Comparison of ENCODE assay signal across 25 cellular contexts in genomic region chr9:108836771-108837170, GRCh38. TPM values are rescaled to one million over a fixed set of nuclear protein-coding genes. Genes with fewer than 3 reads are reported as not detected.
DNase-seq lines count a peak whose midpoint lies in the region; ATAC-seq, FAIRE-seq and TF ChIP-seq lines count a peak whose summit lies in the region.
"Had no signal": no experiment of that assay in that cellular context is flagged by ENCODE, and none has a peak within 500 bp of the region (broad histone marks: within the 10 kb centered on the region; RNA-seq: fewer than 3 reads in every experiment).

No MANE protein-coding gene starts in this region.

- H3K36me3 Mint-ChIP-seq in natural killer cell = no peaks in the 10 kb centered on the region
- H3K36me3 Mint-ChIP-seq: immature natural killer cell had no signal

- peaks cover 6 to 8% of the 10 kb centered on the region in 2 donors for H3K4me1 Mint-ChIP-seq in natural killer cell

- peak overlapping the region; percentile 89 for H3K4me2 ChIP-seq in keratinocyte (ENCODE audit: control insufficient read depth, extremely low read depth, insufficient read depth, low read depth, low read length)

- POLR2A ChIA-PET in AG04449 (lab: Yijun Ruan, JAX) = no interaction called here

- no peaks in the 10 kb centered on the region for H3K79me2 ChIP-seq in keratinocyte (ENCODE audit: control insufficient read depth, insufficient read depth, low read length)

- H2AFZ ChIP-seq in keratinocyte (ENCODE audit: control insufficient read depth, low read length) = no peak overlapping the region

- peaks cover 2% of the 10 kb centered on the region for H3K9me3 ChIP-seq in keratinocyte (ENCODE audit: control insufficient read depth, low read depth, low read length)
- peaks cover 0 to 6% (median 0%) of the 10 kb centered on the region in 11 donors for H3K9me3 ChIP-seq in heart right ventricle
- H3K9me3 ChIP-seq: lower lobe of right lung, ovary, SJCRH30 had no signal

- H3K27ac Mint-ChIP-seq in natural killer cell = no peak overlapping the region
- H3K27ac Mint-ChIP-seq: immature natural killer cell had no signal

- ATAC-seq in natural killer cell = no peak
- ATAC-seq in heart right ventricle = no peak
- ATAC-seq: heart left ventricle, lower lobe of right lung had no signal

- H3K9me1 ChIP-seq in keratinocyte (ENCODE audit: control insufficient read depth, extremely low read depth, insufficient read depth, low read length) = no peaks in the 10 kb centered on the region

- FAIRE-seq in keratinocyte (lab: Jason Lieb, UNC) = no peak

- H3K27me3 ChIP-seq in keratinocyte (ENCODE audit: control insufficient read depth, extremely low read depth, insufficient read depth, low read length) (no peaks in the 10 kb centered on the region), heart right ventricle (no peaks in the 10 kb centered on the region)
- H3K27me3 ChIP-seq: heart left ventricle, ovary, SJCRH30 had no signal

- intact Hi-C loops in natural killer cell (cut with micrococcal nuclease) (no loop called here), heart right ventricle (cut with DNase I) (no loop called here)

- 64 to 76% methylated on average over 5 of the region's 5 CpGs for WGBS in heart right ventricle, 2 donors

- H3K9ac ChIP-seq in keratinocyte (ENCODE audit: control insufficient read depth, extremely low read depth, insufficient read depth, low read length) = peak overlapping the region; percentile 69

- no peak for TF ChIP-seq CTCF in AG04449 (IDR thresholded peaks at IDR 0.05; ENCODE audit: insufficient read depth, low read length, missing control alignments)
- no peak for TF ChIP-seq CTCF in keratinocyte (optimal IDR thresholded peaks at IDR 0.05 in 1 of 3, IDR thresholded peaks at IDR 0.05 in 1 of 3, conservative IDR thresholded peaks at IDR 0.05 in 1 of 3; ENCODE audit: extremely low read depth in 1 of 3, insufficient read depth in 2 of 3, low read length in 3 of 3)
- no peak for TF ChIP-seq CTCF in natural killer cell (IDR thresholded peaks at IDR 0.05)
- TF ChIP-seq CTCF in heart right ventricle (IDR thresholded peaks at IDR 0.05) = no peak

- CTCF ChIA-PET in AG04449 (lab: Yijun Ruan, JAX) = interaction anchor here (1.2 kb wide), 1 partner anchor 117 kb away, joined by 3 read pairs; no protein-coding TSS in a partner anchor

- H3K27ac ChIP-seq in keratinocyte (ENCODE audit: control insufficient read depth, insufficient read depth, low read length) (peak overlapping the region; percentile 93), heart right ventricle (no peak overlapping the region)
- H3K27ac ChIP-seq: heart left ventricle, lower lobe of right lung, ovary, SJCRH30 had no signal

- no peak overlapping the region for H3K4me3 Mint-ChIP-seq in natural killer cell
- H3K4me3 Mint-ChIP-seq: immature natural killer cell had no signal

- dilution Hi-C loops in keratinocyte (cut with MboI; ENCODE audit: extremely low pct_ligation_motif_present, low sequenced_read_pairs) = no loop called here

- no peaks in the 10 kb centered on the region for H4K20me1 ChIP-seq in keratinocyte (ENCODE audit: control insufficient read depth, extremely low read depth, insufficient read depth, low read length)

- peak; percentile 2 for DNase-seq in AG04449 (ENCODE audit: low read depth, low spot score)
- peak; percentile 86 for DNase-seq in MV-4-11 (lab: John Stamatoyannopoulos, UW)
- peak; percentile 75 for DNase-seq in amniotic stem cell (lab: John Stamatoyannopoulos, UW)
- no peak for DNase-seq in keratinocyte (ENCODE audit: low read depth, low spot score)
- no peak for DNase-seq in stimulated activated CD4-positive, alpha-beta T cell treated with anti-CD3 and anti-CD28 coated beads, Interleukin-4, amount 100 ng/mL, for 4 hours
- DNase-seq in natural killer cell = no peak
- no peak for DNase-seq in GM19240 (ENCODE audit: insufficient read length, low spot score)
- DNase-seq in heart right ventricle = no peak
- DNase-seq: activated CD4-positive, alpha-beta T cell treated with anti-CD3 and anti-CD28 coated beads, Interleukin-2, amount 50 U/mL, for 4 hours; activated T-cell treated with anti-CD3 and anti-CD28 coated beads for 4 hours; anterior cingulate cortex; DMS 273 treated with DMSO at 0.1 percent for 48 hours; effector CD8-positive, alpha-beta T cell; heart left ventricle; immature natural killer cell; lower lobe of right lung; NCI-H187; ovary; SJCRH30; stimulated activated CD4-positive, alpha-beta T cell treated with anti-CD3 and anti-CD28 coated beads, Interleukin-4, amount 100 ng/mL, for 1 hour had no signal

- H3K27me3 Mint-ChIP-seq in natural killer cell (ENCODE audit: low read depth in 2 of 2) = peaks cover 0 to 3% of the 10 kb centered on the region in 2 donors

- H3K36me3 ChIP-seq in keratinocyte (ENCODE audit: control insufficient read depth in 2 of 2, extremely low read depth in 1 of 2, insufficient read depth in 2 of 2, low read length in 2 of 2) (no peaks in the 10 kb centered on the region), heart right ventricle (no peaks in the 10 kb centered on the region)
- H3K36me3 ChIP-seq: heart left ventricle, lower lobe of right lung, ovary, SJCRH30 had no signal

- H3K4me1 ChIP-seq in keratinocyte (ENCODE audit: control insufficient read depth, extremely low read depth, insufficient read depth, low read length) (peaks cover 52% of the 10 kb centered on the region), heart right ventricle (peaks cover 0 to 13% (median 3%) of the 10 kb centered on the region in 9 donors)
- H3K4me1 ChIP-seq: lower lobe of right lung, SJCRH30 had no signal

- H3K9me3 Mint-ChIP-seq in natural killer cell = no peaks in the 10 kb centered on the region
- H3K9me3 Mint-ChIP-seq: immature natural killer cell had no signal

- H3K4me3 ChIP-seq in AG04449 (ENCODE audit: low read depth, low read length) = no peak overlapping the region
- H3K4me3 ChIP-seq in keratinocyte (ENCODE audit: control insufficient read depth in 2 of 3, extremely low read depth in 1 of 3, insufficient read depth in 2 of 3, low read depth in 1 of 3, low read length in 3 of 3) = no peak overlapping the region
- H3K4me3 ChIP-seq in heart right ventricle = no peak overlapping the region
- H3K4me3 ChIP-seq: heart left ventricle, lower lobe of right lung, ovary, SJCRH30 had no signal

RNA-seq across cellular contexts. Expression of gene ACTL7B, which starts 19.0 kb away (rescaled TPM):
- polyA plus RNA-seq in keratinocyte (0.04 TPM in 1 of 3 replicates, not detected in the others), heart right ventricle (not detected)
- not detected for polyA plus RNA-seq in keratinocyte (2011; ENCODE audit: low read depth)
- not detected in 2 replicates for polyA plus RNA-seq in keratinocyte (2011; cell fraction: cytosol; rRNA removed)
- 0.09 and 0.13 TPM in 2 replicates for polyA plus RNA-seq in keratinocyte (2011; cell fraction: nucleus; rRNA removed)
- not detected in 2 replicates for polyA plus RNA-seq in keratinocyte (2012; ENCODE audit: low replicate concordance)
- 0.10 to 0.30 TPM in 2 of 3 replicates, not detected in the other for polyA minus RNA-seq in keratinocyte
- not detected for polyA minus RNA-seq in keratinocyte (2011; cell fraction: cytosol; rRNA and poly(A)+ RNA removed)
- polyA minus RNA-seq in keratinocyte (2011; cell fraction: nucleus; rRNA and poly(A)+ RNA removed) = 0.21 and 0.70 TPM in 2 replicates
- total RNA-seq in natural killer cell (under 1 TPM in 1 of 3 donors, not detected in 2; 0.20 TPM), heart right ventricle (not detected)
- total RNA-seq: cerebellum, fibroblast of lung, heart left ventricle, lower lobe of right lung, SJCRH30, skeletal muscle tissue had no signal
- polyA plus RNA-seq: fibroblast of lung, heart left ventricle, immature natural killer cell had no signal

RNA-seq across cellular contexts. Expression of gene ACTL7A, which starts 25.3 kb away (rescaled TPM):
- polyA plus RNA-seq in keratinocyte = not detected in 3 replicates
- not detected for polyA plus RNA-seq in keratinocyte (2011; ENCODE audit: low read depth)
- not detected in 2 replicates for polyA plus RNA-seq in keratinocyte (2011; cell fraction: cytosol; rRNA removed)
- not detected in 2 replicates for polyA plus RNA-seq in keratinocyte (2011; cell fraction: nucleus; rRNA removed)
- not detected in 2 replicates for polyA plus RNA-seq in keratinocyte (2012; ENCODE audit: low replicate concordance)
- polyA minus RNA-seq in keratinocyte = not detected in 3 replicates
- polyA minus RNA-seq in keratinocyte (2011; cell fraction: cytosol; rRNA and poly(A)+ RNA removed) = not detected
- not detected in 2 replicates for polyA minus RNA-seq in keratinocyte (2011; cell fraction: nucleus; rRNA and poly(A)+ RNA removed)
- not detected for total RNA-seq in natural killer cell
- not detected for total RNA-seq in heart right ventricle
- polyA plus RNA-seq in heart right ventricle = not detected
- total RNA-seq: cerebellum; fibroblast of lung; heart left ventricle; lower lobe of right lung; ovary; SJCRH30; skeletal muscle tissue; T-helper 1 cell treated with Interleukin-12 subunit alpha and Interleukin-12 subunit beta and Interleukin-4 antibody, amounts not matched to agents 30 ng/mL and 1 ng/mL, for 36 hours; ureter had no signal
- polyA plus RNA-seq: fibroblast of lung, heart left ventricle, immature natural killer cell, ovary had no signal

Comparison
In these comparisons a context has a peak if more than half of its experiments do, and no peak if none do; other contexts are left out.
1. DNase-seq: peak in AG04449 (single experiment), MV-4-11 (single experiment) and amniotic stem cell (single experiment); none in keratinocyte (single experiment), stimulated activated CD4-positive, alpha-beta T cell treated with anti-CD3 and anti-CD28 coated beads, Interleukin-4, amount 100 ng/mL, for 4 hours (0 of 2), natural killer cell (single experiment), GM19240 (single experiment) and heart right ventricle (0 of 2).